Comparison of ENCODE assay signal across 21 cellular contexts in genomic region chr16:83606486-83607030, GRCh38.
DNase-seq lines count a peak whose midpoint lies in the region; FAIRE-seq and TF ChIP-seq lines count a peak whose summit lies in the region.
"Had no signal": no experiment of that assay in that cellular context is flagged by ENCODE, and none has a peak within 500 bp of the region (broad histone marks: within the 10 kb centered on the region; RNA-seq: fewer than 3 reads in every experiment).

No MANE protein-coding gene starts in this region.

- H3K4me1 ChIP-seq in esophagus muscularis mucosa = no peaks in the 10 kb centered on the region
- H3K4me1 ChIP-seq: heart right ventricle, uterus had no signal

- peak; percentile 20 for FAIRE-seq in urothelium cell line (lab: Jason Lieb, UNC)

- DNase-seq in activated CD8-positive, alpha-beta memory T cell treated with anti-CD3 and anti-CD28 coated beads for 24 hours = peak; percentile 1
- DNase-seq in activated CD8-positive, alpha-beta memory T cell treated with anti-CD3 and anti-CD28 coated beads, Interleukin-2, amount 50 U/mL, for 4 hours = no peak
- DNase-seq in NB4 (ENCODE audit: low read depth) (peak; percentile 7), esophagus muscularis mucosa (ENCODE audit: extremely low spot score) (peak; percentile 70), urothelium cell line (ENCODE audit: low spot score) (peak; percentile 32), NCI-H187 treated with DMSO at 0.1 percent for 48 hours (lab: John Stamatoyannopoulos, UW) (no peak), AG20443 (ENCODE audit: low spot score) (no peak)
- DNase-seq in activated naive CD4-positive, alpha-beta T cell (lab: John Stamatoyannopoulos, UW) = no peak
- DNase-seq: activated CD4-positive, alpha-beta memory T cell treated with anti-CD3 and anti-CD28 coated beads for 36 hours; activated naive CD8-positive, alpha-beta T cell treated with anti-CD3 and anti-CD28 coated beads, Interleukin-2, amount 10 ng/mL, durations not matched to agents 7 days and 5 days; activated T-cell treated with anti-CD3 and anti-CD28 coated beads, Interleukin-2, amount 50 U/mL, for 72 hours; CD8-positive, alpha-beta memory T cell; dermis blood vessel endothelial cell; heart right ventricle; islet precursor cell; MV-4-11; NCI-H2107; stimulated activated naive CD8-positive, alpha-beta T cell treated with anti-CD3 and anti-CD28 coated beads, Interleukin-15, amount 100 ng/mL, for 72 hours; T-helper 1 cell; uterus had no signal

- TF ChIP-seq EP300 in esophagus muscularis mucosa (IDR thresholded peaks at IDR 0.05) = no peak

- WGBS in esophagus muscularis mucosa = 94% methylated on average over 7 of the region's 7 CpGs

- H3K27me3 ChIP-seq in esophagus muscularis mucosa = no peaks in the 10 kb centered on the region
- H3K27me3 ChIP-seq: heart right ventricle, uterus had no signal

- no peaks in the 10 kb centered on the region for H3K9me3 ChIP-seq in esophagus muscularis mucosa
- H3K9me3 ChIP-seq: heart right ventricle, uterus had no signal

- no peak overlapping the region for H3K27ac ChIP-seq in esophagus muscularis mucosa (replicated peaks in 1 of 4)
- H3K27ac ChIP-seq: heart right ventricle, uterus, VCaP had no signal

- H3K4me3 ChIP-seq in NB4 (ENCODE audit: low read depth, low read length) (no peak overlapping the region), esophagus muscularis mucosa (no peak overlapping the region)
- H3K4me3 ChIP-seq: heart right ventricle, uterus had no signal

- TF ChIP-seq POLR2A in NB4 (IDR thresholded peaks at IDR 0.05; ENCODE audit: extremely low read depth, insufficient read length) = no peak
- TF ChIP-seq POLR2A in esophagus muscularis mucosa (IDR thresholded peaks at IDR 0.05; ENCODE audit: low read depth) = no peak

- peaks cover 0 to 19% (median 0%) of the 10 kb centered on the region in 4 donors for H3K36me3 ChIP-seq in esophagus muscularis mucosa
- H3K36me3 ChIP-seq: uterus had no signal

- TF ChIP-seq CTCF in NB4 (IDR thresholded peaks at IDR 0.05; ENCODE audit: low read depth, low read length) (no peak), esophagus muscularis mucosa (IDR thresholded peaks at IDR 0.05) (no peak)

- intact Hi-C loops in esophagus muscularis mucosa (cut with DNase I) = no loop called here

Comparison
In these comparisons a context has a peak if more than half of its experiments do, and no peak if none do; other contexts are left out.
1. DNase-seq: peak in activated CD8-positive, alpha-beta memory T cell treated with anti-CD3 and anti-CD28 coated beads for 24 hours (single experiment), NB4 (single experiment), esophagus muscularis mucosa (single experiment) and urothelium cell line (single experiment); none in activated CD8-positive, alpha-beta memory T cell treated with anti-CD3 and anti-CD28 coated beads, Interleukin-2, amount 50 U/mL, for 4 hours (single experiment), NCI-H187 treated with DMSO at 0.1 percent for 48 hours (single experiment), AG20443 (single experiment) and activated naive CD4-positive, alpha-beta T cell (0 of 4).